In genomic region chr9:120891255-120891954, GRCh38 we compare ENCODE assay signal across 10 cellular contexts. TPM values are rescaled to one million over a fixed set of nuclear protein-coding genes. Genes with fewer than 3 reads are reported as not detected.
DNase-seq lines count a peak whose midpoint lies in the region; ATAC-seq and TF ChIP-seq lines count a peak whose summit lies in the region.
"Had no signal": no experiment of that assay in that cellular context is flagged by ENCODE, and none has a peak within 500 bp of the region (broad histone marks: within the 10 kb centered on the region; RNA-seq: fewer than 3 reads in every experiment).

No MANE protein-coding gene starts in this region.

- no peaks in the 10 kb centered on the region for H3K79me1 ChIP-seq in trophoblast cell (ENCODE audit: low read length)

- H3K9ac ChIP-seq in Loucy (ENCODE audit: low read depth, low read length, poor library complexity, severe bottlenecking) (peak overlapping the region; percentile 62), trophoblast cell (ENCODE audit: low read length) (no peak overlapping the region)

- no peak overlapping the region for H2BK5ac ChIP-seq in trophoblast cell (ENCODE audit: low read depth, low read length, poor library complexity)

- peak overlapping the region; percentile 75 to 79 for H3K27ac ChIP-seq in esophagus (ENCODE audit: low read depth in 2 of 2, low read length in 1 of 2)
- H3K27ac ChIP-seq in thoracic aorta = peak overlapping the region; percentile 89 to 91
- no peak overlapping the region for H3K27ac ChIP-seq in trophoblast cell (ENCODE audit: low read depth, low read length)

- no peak overlapping the region for H3K18ac ChIP-seq in trophoblast cell (ENCODE audit: low read length)

- H3K4me2 ChIP-seq in Loucy (ENCODE audit: low read depth, low read length, poor library complexity, severe bottlenecking) = peak overlapping the region; percentile 71
- H3K4me2 ChIP-seq in trophoblast cell (ENCODE audit: low read length) = no peak overlapping the region

- H3K27me3 ChIP-seq in Loucy (ENCODE audit: insufficient read depth, low read length, poor library complexity, severe bottlenecking) = no peaks in the 10 kb centered on the region
- H3K27me3 ChIP-seq in esophagus (ENCODE audit: control insufficient read depth in 1 of 2, insufficient read depth in 2 of 2, low read length in 2 of 2) = no peaks in the 10 kb centered on the region
- H3K27me3 ChIP-seq in thoracic aorta (replicated peaks; ENCODE audit: insufficient read depth) = no peaks in the 10 kb centered on the region
- H3K27me3 ChIP-seq in trophoblast cell (ENCODE audit: insufficient read depth, low read length) = no peaks in the 10 kb centered on the region

- H3K4me3 ChIP-seq in Loucy (ENCODE audit: low read length, poor library complexity, severe bottlenecking) (peak overlapping the region; percentile 0), esophagus (ENCODE audit: low read depth in 1 of 2, low read length in 2 of 2) (no peak overlapping the region), thoracic aorta (no peak overlapping the region), trophoblast cell (ENCODE audit: low read depth, low read length) (no peak overlapping the region)

- H3K4ac ChIP-seq in trophoblast cell (ENCODE audit: low read depth, low read length) = no peak overlapping the region

- H3K9me3 ChIP-seq in Loucy (ENCODE audit: insufficient read depth, low read depth, low read length) (no peaks in the 10 kb centered on the region), esophagus (ENCODE audit: control insufficient read depth in 2 of 2, insufficient read depth in 1 of 2, low read depth in 1 of 2, low read length in 1 of 2) (no peaks in the 10 kb centered on the region), thoracic aorta (no peaks in the 10 kb centered on the region), trophoblast cell (ENCODE audit: insufficient read depth, low read depth, low read length) (no peaks in the 10 kb centered on the region)

- H4K20me1 ChIP-seq in Loucy (ENCODE audit: insufficient read depth, low read length, poor library complexity, severe bottlenecking) = no peaks in the 10 kb centered on the region

- H3K4me1 ChIP-seq in Loucy (ENCODE audit: insufficient read depth, low read length, poor library complexity, severe bottlenecking) (peaks cover 67% of the 10 kb centered on the region), esophagus (ENCODE audit: control insufficient read depth in 2 of 2, insufficient read depth in 2 of 2, low read length in 1 of 2) (peaks cover 0 to 2% of the 10 kb centered on the region in 2 donors), thoracic aorta (ENCODE audit: control insufficient read depth in 1 of 2, low read depth in 2 of 2) (peaks cover 5 to 62% of the 10 kb centered on the region in 2 donors), trophoblast cell (ENCODE audit: control insufficient read depth in 1 of 2, insufficient read depth in 2 of 2, low read length in 2 of 2) (no peaks in the 10 kb centered on the region)

- no peak overlapping the region for H3K14ac ChIP-seq in trophoblast cell (ENCODE audit: low read length)

- H3K36me3 Mint-ChIP-seq in activated CD8-positive, alpha-beta T cell treated with anti-CD3 and anti-CD28 coated beads for 36 hours (ENCODE audit: low read depth) = peaks cover 41% of the 10 kb centered on the region

- H3K27me3 Mint-ChIP-seq in activated CD8-positive, alpha-beta T cell treated with anti-CD3 and anti-CD28 coated beads for 36 hours = no peaks in the 10 kb centered on the region

- H3F3A ChIP-seq in Loucy (ENCODE audit: low read depth) = peaks cover 9% of the 10 kb centered on the region; the same call in 1 of the 2 replicates

- no peak overlapping the region for H2AK5ac ChIP-seq in trophoblast cell (ENCODE audit: low read length)

- peaks cover 3% of the 10 kb centered on the region for H3K9me3 Mint-ChIP-seq in activated CD8-positive, alpha-beta T cell treated with anti-CD3 and anti-CD28 coated beads for 36 hours

- no peaks in the 10 kb centered on the region for H3K36me3 ChIP-seq in Loucy (ENCODE audit: insufficient read depth, low read length)
- H3K36me3 ChIP-seq in esophagus (ENCODE audit: control insufficient read depth in 2 of 2, insufficient read depth in 2 of 2, low read length in 1 of 2) = no peaks in the 10 kb centered on the region
- no peaks in the 10 kb centered on the region for H3K36me3 ChIP-seq in thoracic aorta
- no peaks in the 10 kb centered on the region for H3K36me3 ChIP-seq in trophoblast cell (ENCODE audit: control insufficient read depth in 1 of 2, insufficient read depth in 2 of 2, low read length in 2 of 2)

- intact Hi-C loops in activated CD8-positive, alpha-beta T cell treated with anti-CD3 and anti-CD28 coated beads for 36 hours (cut with micrococcal nuclease) = loop anchor here (5.0 to 10.0 kb wide), 2 partner anchors 36 to 47 kb away; partner anchors contain the start of genes PSMD5 and TRAF1

- peak overlapping the region; percentile 79 for H3K4me3 Mint-ChIP-seq in activated CD8-positive, alpha-beta T cell treated with anti-CD3 and anti-CD28 coated beads for 36 hours

- H2AFZ ChIP-seq in Loucy (ENCODE audit: low read length) = no peak overlapping the region
- H2AFZ ChIP-seq in trophoblast cell (ENCODE audit: insufficient read depth, low read length, poor library complexity) = no peak overlapping the region

- CTCF ChIA-PET in activated CD8-positive, alpha-beta T cell treated with anti-CD3 and anti-CD28 coated beads for 36 hours (lab: Charles Lee) = interaction anchor here (0.9 to 1.9 kb wide), 6 partner anchors 10 to 136 kb away, joined by 4 to 6 read pairs (median 4); no protein-coding TSS in a partner anchor

- peak; percentile 89 for DNase-seq in activated CD8-positive, alpha-beta T cell treated with anti-CD3 and anti-CD28 coated beads for 36 hours
- DNase-seq in thoracic aorta (ENCODE audit: low spot score) = no peak
- no peak for DNase-seq in NCI-H2107 treated with DMSO at 0.1 percent for 48 hours (lab: John Stamatoyannopoulos, UW; ENCODE audit: unreplicated experiment)
- no peak for DNase-seq in trophoblast cell
- DNase-seq in SIG-M5 treated with dmso at 0.1 percent for 504 hours (lab: John Stamatoyannopoulos, UW; ENCODE audit: unreplicated experiment) = no peak
- DNase-seq: foreskin melanocyte, NCI-H774, nucleus accumbens had no signal

- H2BK12ac ChIP-seq in trophoblast cell (ENCODE audit: low read length) = no peak overlapping the region

- 74 to 81% methylated on average over 11 of the region's 11 CpGs for WGBS in esophagus, 2 donors
- WGBS in trophoblast cell (ENCODE audit: extremely low coverage, insufficient coverage, insufficient read length) = no CpG with 5 or more reads among the region's 11 CpGs

- no peak overlapping the region for H4K12ac ChIP-seq in trophoblast cell (ENCODE audit: low read depth, low read length)

- peak overlapping the region; percentile 98 for H3K27ac Mint-ChIP-seq in activated CD8-positive, alpha-beta T cell treated with anti-CD3 and anti-CD28 coated beads for 36 hours

- H4K91ac ChIP-seq in trophoblast cell (ENCODE audit: low read depth, low read length) = no peak overlapping the region

- H4K8ac ChIP-seq in trophoblast cell (ENCODE audit: low read depth, low read length) = no peak overlapping the region

- no peaks in the 10 kb centered on the region for H3K9me2 ChIP-seq in Loucy (replicated peaks; ENCODE audit: low read depth, low read length)

- H2BK120ac ChIP-seq in trophoblast cell (ENCODE audit: insufficient read depth, low read length, poor library complexity) = no peak overlapping the region

- no peak for TF ChIP-seq CTCF in Loucy (conservative IDR thresholded peaks at IDR 0.05; ENCODE audit: low read length)
- TF ChIP-seq CTCF in activated CD8-positive, alpha-beta T cell treated with anti-CD3 and anti-CD28 coated beads for 36 hours (IDR thresholded peaks at IDR 0.05) = no peak
- TF ChIP-seq CTCF in thoracic aorta (IDR thresholded peaks at IDR 0.05) = no peak

- H3K79me2 ChIP-seq in Loucy (ENCODE audit: insufficient read depth, low read length) (no peaks in the 10 kb centered on the region), trophoblast cell (ENCODE audit: control insufficient read depth, insufficient read depth, low read length, poor library complexity) (no peaks in the 10 kb centered on the region)

- POLR2A ChIA-PET in activated CD8-positive, alpha-beta T cell treated with anti-CD3 and anti-CD28 coated beads for 36 hours (lab: Charles Lee) = interaction anchor here (1.5 to 67.1 kb wide), 5 partner anchors 3 to 99 kb away, joined by 5 to 2439 read pairs (median 31); partner anchors contain the start of genes FBXW2, PHF19, PSMD5 and TRAF1

- peak; percentile 60 for ATAC-seq in activated CD8-positive, alpha-beta T cell treated with anti-CD3 and anti-CD28 coated beads for 36 hours
- ATAC-seq in thoracic aorta (ENCODE audit: insufficient number of reproducible peaks, low FRiP score, low read depth) = no peak

- no peak overlapping the region for H3K23ac ChIP-seq in trophoblast cell (ENCODE audit: low read length)

- peaks cover 77% of the 10 kb centered on the region for H3K4me1 Mint-ChIP-seq in activated CD8-positive, alpha-beta T cell treated with anti-CD3 and anti-CD28 coated beads for 36 hours (ENCODE audit: low read depth)

RNA-seq across cellular contexts. Expression of gene PHF19, which starts 14.4 kb away (rescaled TPM):
- 100 to 1,000 TPM; 210 to 216 TPM for total RNA-seq in activated CD8-positive, alpha-beta T cell treated with anti-CD3 and anti-CD28 coated beads for 36 hours
- polyA plus RNA-seq in esophagus = 10 to 100 TPM; 22.3 to 28.8 TPM
- total RNA-seq in thoracic aorta = 10 to 100 TPM; 47.9 to 81.7 TPM
- polyA plus RNA-seq in trophoblast cell (2013) = 12.1 and 12.9 TPM in 2 replicates

RNA-seq across cellular contexts. Expression of gene TRAF1, which starts 35.2 kb away (rescaled TPM):
- 100 to 1,000 TPM; 147 to 150 TPM for total RNA-seq in activated CD8-positive, alpha-beta T cell treated with anti-CD3 and anti-CD28 coated beads for 36 hours
- polyA plus RNA-seq in esophagus = 1 to 10 TPM; 2.7 to 6.1 TPM
- total RNA-seq in thoracic aorta = 10 to 100 TPM; 36.4 to 52.5 TPM
- 0.60 and 0.64 TPM in 2 replicates for polyA plus RNA-seq in trophoblast cell (2013)

RNA-seq across cellular contexts. Expression of gene PSMD5, which starts 48.7 kb away (rescaled TPM):
- 10 to 100 TPM; 52.3 to 55.3 TPM for total RNA-seq in activated CD8-positive, alpha-beta T cell treated with anti-CD3 and anti-CD28 coated beads for 36 hours
- polyA plus RNA-seq in esophagus = 10 to 100 TPM; 12.1 to 15.8 TPM
- 10 to 100 TPM; 19.4 to 55.7 TPM for total RNA-seq in thoracic aorta
- polyA plus RNA-seq in trophoblast cell (2013) = 24.7 and 24.8 TPM in 2 replicates
